Comparison of ENCODE assay signal across 13 cellular contexts in genomic region chr1:207625504-207626071, GRCh38. TPM values are rescaled to one million over a fixed set of nuclear protein-coding genes. Genes with fewer than 3 reads are reported as not detected.
"Had no signal": no experiment of that assay in that cellular context is flagged by ENCODE, and none has a peak within 500 bp of the region (broad histone marks: within the 10 kb centered on the region; RNA-seq: fewer than 3 reads in every experiment).

No MANE protein-coding gene starts in this region.

RNA-seq across cellular contexts. Expression of gene CR1L, which starts 19.3 kb away (rescaled TPM):
- total RNA-seq: activated CD4-positive, alpha-beta memory T cell treated with anti-CD3 and anti-CD28 coated beads, Interleukin-2, amount 10 ng/mL, durations not matched to agents 7 days and 5 days; activated CD4-positive, alpha-beta T cell treated with anti-CD3 and anti-CD28 coated beads for 36 hours; activated CD4-positive, alpha-beta T cell treated with anti-CD3 and anti-CD28 coated beads, Interleukin-2, amount 10 ng/mL, durations not matched to agents 7 days and 5 days; activated CD8-positive, alpha-beta memory T cell treated with anti-CD3 and anti-CD28 coated beads, Interleukin-2, amount 10 ng/mL, durations not matched to agents 7 days and 5 days; activated CD8-positive, alpha-beta T cell treated with anti-CD3 and anti-CD28 coated beads, Interleukin-2, amount 10 ng/mL, durations not matched to agents 7 days and 5 days; activated T-helper 2 cell treated with anti-CD3 and anti-CD28 coated beads, Interferon-gamma antibody, Interleukin-2, Interleukin-4, amounts not matched to agents 10 μg/mL and 5 μg/mL and 100 μg/mL, durations not matched to agents 14 hours and 24 hours and 36 hours; ascending aorta; body of pancreas; breast epithelium; cardiac septum; T-helper 1 cell treated with Interleukin-12 subunit alpha and Interleukin-12 subunit beta and Interleukin-4 antibody, amounts not matched to agents 30 ng/mL and 1 ng/mL, for 36 hours; T-helper 2 cell treated with Interferon-gamma antibody and Interleukin-4, amounts not matched to agents 100 ng/mL and 5 ng/mL, for 36 hours had no signal
- polyA plus RNA-seq: adipose tissue had no signal
